In genomic region chr1:9942939-9943807, GRCh38 we compare ENCODE assay signal across 8 cellular contexts. TPM values are rescaled to one million over a fixed set of nuclear protein-coding genes. Genes with fewer than 3 reads are reported as not detected.
A peak's percentile ranks its signal among the peaks of the same experiment; 100 is the strongest.
DNase-seq lines count a peak whose midpoint lies in the region; ATAC-seq lines count a peak whose summit lies in the region.

Gene LZIC (minus strand): TSS chr1:9943391. CDS start chr1:9936619, 6,772 bp downstream.
Gene NMNAT1 (plus strand): TSS chr1:9943475. CDS start chr1:9972074, 28,599 bp downstream.

- H3K36me3 Mint-ChIP-seq in activated CD8-positive, alpha-beta memory T cell treated with anti-CD3 and anti-CD28 coated beads, Interleukin-2, amount 10 ng/mL, durations not matched to agents 7 days and 5 days: peaks cover 2% of the 10 kb centered on the region

- H3K4me3 Mint-ChIP-seq in activated CD8-positive, alpha-beta memory T cell treated with anti-CD3 and anti-CD28 coated beads, Interleukin-2, amount 10 ng/mL, durations not matched to agents 7 days and 5 days: peak within 1 kb of the TSS; percentile 92

- no peaks in the 10 kb centered on the region for H3K9me3 ChIP-seq in endocrine pancreas (ENCODE audit: control insufficient read depth, low read length)

- peaks cover 23% of the 10 kb centered on the region for H3K4me1 Mint-ChIP-seq in activated CD8-positive, alpha-beta memory T cell treated with anti-CD3 and anti-CD28 coated beads, Interleukin-2, amount 10 ng/mL, durations not matched to agents 7 days and 5 days

- peak; percentile 94 for ATAC-seq in GM21360 (IDR thresholded peaks at IDR 0.05; ENCODE audit: unreplicated experiment)
- ATAC-seq in activated CD8-positive, alpha-beta memory T cell treated with anti-CD3 and anti-CD28 coated beads, Interleukin-2, amount 10 ng/mL, durations not matched to agents 7 days and 5 days: peak; percentile 99

- DNase-seq in COLO829 (ENCODE audit: low spot score) (peak; percentile 86), HT-29 (ENCODE audit: low spot score) (peak; percentile 94), NOMO-1 treated with dmso at 0.1 percent for 144 hours (lab: John Stamatoyannopoulos, UW; ENCODE audit: unreplicated experiment) (peak; percentile 84), mesenteric fat pad (ENCODE audit: low spot score) (peak; percentile 98)
- DNase-seq in activated CD8-positive, alpha-beta memory T cell treated with anti-CD3 and anti-CD28 coated beads, Interleukin-2, amount 10 ng/mL, durations not matched to agents 7 days and 5 days: peak; percentile 95
- peak; percentile 80 for DNase-seq in stimulated activated CD8-positive, alpha-beta memory T cell treated with anti-CD3 and anti-CD28 coated beads, Interleukin-12 subunit alpha, Interleukin-12 subunit beta, amount 100 ng/mL, for 4 hours (ENCODE audit: low read depth)

- CTCF ChIA-PET in activated CD8-positive, alpha-beta memory T cell treated with anti-CD3 and anti-CD28 coated beads, Interleukin-2, amount 10 ng/mL, durations not matched to agents 7 days and 5 days (lab: Charles Lee): interaction anchor here (0.5 to 2.6 kb wide), 17 partner anchors 8 to 487 kb away, joined by 3 to 10 read pairs (median 3); partner anchors contain the start of genes CENPS, KIF1B and UBE4B

- no peaks in the 10 kb centered on the region for H3K27me3 Mint-ChIP-seq in activated CD8-positive, alpha-beta memory T cell treated with anti-CD3 and anti-CD28 coated beads, Interleukin-2, amount 10 ng/mL, durations not matched to agents 7 days and 5 days

- no peaks in the 10 kb centered on the region for H3K9me3 Mint-ChIP-seq in activated CD8-positive, alpha-beta memory T cell treated with anti-CD3 and anti-CD28 coated beads, Interleukin-2, amount 10 ng/mL, durations not matched to agents 7 days and 5 days (ENCODE audit: low read depth)

- H3K4me3 ChIP-seq in endocrine pancreas (ENCODE audit: control insufficient read depth, insufficient read depth, low read length): peak within 1 kb of the TSS; percentile 97

- peaks cover 7% of the 10 kb centered on the region for H3K4me1 ChIP-seq in endocrine pancreas (ENCODE audit: control insufficient read depth, insufficient read depth, low read length)

- H3K27me3 ChIP-seq in endocrine pancreas (ENCODE audit: control insufficient read depth, insufficient read depth, low read length): no peaks in the 10 kb centered on the region

- peak within 1 kb of the TSS; percentile 100 for H3K9ac ChIP-seq in endocrine pancreas (ENCODE audit: control insufficient read depth, insufficient read depth, low read length)

- H3K36me3 ChIP-seq in endocrine pancreas (ENCODE audit: control insufficient read depth, insufficient read depth, low read length): no peaks in the 10 kb centered on the region

- peak within 1 kb of the TSS; percentile 97 for H3K27ac Mint-ChIP-seq in activated CD8-positive, alpha-beta memory T cell treated with anti-CD3 and anti-CD28 coated beads, Interleukin-2, amount 10 ng/mL, durations not matched to agents 7 days and 5 days

RNA-seq across cellular contexts. Expression of gene LZIC, which starts in this region (rescaled TPM):
- 7.7 and 8.7 TPM in 2 replicates for total RNA-seq in HT-29 (2014; rRNA removed; shearing (Covaris generic))
- 10 to 100 TPM; 25.0 to 27.7 TPM for total RNA-seq in activated CD8-positive, alpha-beta memory T cell treated with anti-CD3 and anti-CD28 coated beads, Interleukin-2, amount 10 ng/mL, durations not matched to agents 7 days and 5 days
- 23.4 TPM for total RNA-seq in mesenteric fat pad

RNA-seq across cellular contexts. Expression of gene NMNAT1, which starts in this region (rescaled TPM):
- 1.6 and 5.2 TPM in 2 replicates for total RNA-seq in HT-29 (2014; rRNA removed; shearing (Covaris generic))
- 1 to 10 TPM; 6.5 to 10.0 TPM for total RNA-seq in activated CD8-positive, alpha-beta memory T cell treated with anti-CD3 and anti-CD28 coated beads, Interleukin-2, amount 10 ng/mL, durations not matched to agents 7 days and 5 days
- total RNA-seq in mesenteric fat pad: 11.9 TPM

Comparison
In these comparisons a context has a peak if more than half of its experiments do, and no peak if none do; other contexts are left out.
1. Peak in every context shown above with its lines: DNase-seq, ATAC-seq and H3K4me3 ChIP-seq.